16 cellular contexts compared by ENCODE assay signal in genomic region chr6:121592955-121593665, GRCh38.
DNase-seq lines count a peak whose midpoint lies in the region; ATAC-seq and TF ChIP-seq lines count a peak whose summit lies in the region.
"Had no signal": no experiment of that assay in that cellular context is flagged by ENCODE, and none has a peak within 500 bp of the region (broad histone marks: within the 10 kb centered on the region; RNA-seq: fewer than 3 reads in every experiment).

No MANE protein-coding gene starts in this region.

- peaks cover 11% of the 10 kb centered on the region for H3K4me1 Mint-ChIP-seq in GM23338
- H3K4me1 Mint-ChIP-seq in activated T-cell treated with anti-CD3 and anti-CD28 coated beads, Interleukin-2, amount 50 U/mL, for 24 hours (ENCODE audit: low read depth): no peaks in the 10 kb centered on the region
- H3K4me1 Mint-ChIP-seq in activated CD4-positive, alpha-beta T cell treated with anti-CD3 and anti-CD28 coated beads, Interleukin-2, amount 10 ng/mL, durations not matched to agents 24 days and 14 days: no peaks in the 10 kb centered on the region
- H3K4me1 Mint-ChIP-seq: activated naive CD8-positive, alpha-beta T cell treated with anti-CD3 and anti-CD28 coated beads, Interleukin-2, amount 10 ng/mL, durations not matched to agents 7 days and 5 days; IgD-negative memory B cell had no signal

- H3K27ac Mint-ChIP-seq in GM23338: no peak overlapping the region
- H3K27ac Mint-ChIP-seq in activated T-cell treated with anti-CD3 and anti-CD28 coated beads, Interleukin-2, amount 50 U/mL, for 24 hours: no peak overlapping the region
- no peak overlapping the region for H3K27ac Mint-ChIP-seq in activated CD4-positive, alpha-beta T cell treated with anti-CD3 and anti-CD28 coated beads, Interleukin-2, amount 10 ng/mL, durations not matched to agents 24 days and 14 days
- H3K27ac Mint-ChIP-seq: activated naive CD8-positive, alpha-beta T cell treated with anti-CD3 and anti-CD28 coated beads, Interleukin-2, amount 10 ng/mL, durations not matched to agents 7 days and 5 days; IgD-negative memory B cell had no signal

- intact Hi-C loops in sigmoid colon (cut with DNase I): no loop called here
- intact Hi-C loops in activated CD4-positive, alpha-beta T cell treated with anti-CD3 and anti-CD28 coated beads, Interleukin-2, amount 10 ng/mL, durations not matched to agents 24 days and 14 days (cut with micrococcal nuclease): no loop called here

- H4K20me1 ChIP-seq in GM23338 (replicated peaks; ENCODE audit: insufficient read depth): no peaks in the 10 kb centered on the region

- DNase-seq in GM23338 (ENCODE audit: low spot score) (no peak), NCI-H69 (lab: John Stamatoyannopoulos, UW) (peak; percentile 97), fibroblast of pulmonary artery (ENCODE audit: low read depth) (peak; percentile 25), sigmoid colon (no peak)
- DNase-seq in activated T-cell treated with anti-CD3 and anti-CD28 coated beads, Interleukin-2, amount 50 U/mL, for 24 hours: no peak
- no peak for DNase-seq in activated CD4-positive, alpha-beta T cell treated with anti-CD3 and anti-CD28 coated beads, Interleukin-2, amount 10 ng/mL, durations not matched to agents 24 days and 14 days
- DNase-seq: activated CD4-positive, CD25-positive, alpha-beta regulatory T cell treated with anti-CD3 and anti-CD28 coated beads, Interleukin-2, amount 50 U/mL, for 72 hours; activated naive CD8-positive, alpha-beta T cell treated with anti-CD3 and anti-CD28 coated beads, Interleukin-2, amount 10 ng/mL, durations not matched to agents 7 days and 5 days; activated T-cell treated with anti-CD3 and anti-CD28 coated beads for 4 hours; Calu3; cerebellar nuclear complex; NCI-H187 treated with DMSO at 0.1 percent for 48 hours; PC-3 had no signal

- H3K27me3 ChIP-seq in GM23338 (ENCODE audit: insufficient read depth) (no peaks in the 10 kb centered on the region), sigmoid colon (no peaks in the 10 kb centered on the region)

- no peaks in the 10 kb centered on the region for H3F3A ChIP-seq in GM23338 (replicated peaks; ENCODE audit: low read depth)

- TF ChIP-seq POLR2A in sigmoid colon (IDR thresholded peaks at IDR 0.05): no peak

- no peak overlapping the region for H3K4me3 Mint-ChIP-seq in GM23338
- no peak overlapping the region for H3K4me3 Mint-ChIP-seq in activated T-cell treated with anti-CD3 and anti-CD28 coated beads, Interleukin-2, amount 50 U/mL, for 24 hours
- H3K4me3 Mint-ChIP-seq in activated CD4-positive, alpha-beta T cell treated with anti-CD3 and anti-CD28 coated beads, Interleukin-2, amount 10 ng/mL, durations not matched to agents 24 days and 14 days: no peak overlapping the region
- H3K4me3 Mint-ChIP-seq: activated naive CD8-positive, alpha-beta T cell treated with anti-CD3 and anti-CD28 coated beads, Interleukin-2, amount 10 ng/mL, durations not matched to agents 7 days and 5 days had no signal

- TF ChIP-seq EP300 in sigmoid colon (IDR thresholded peaks at IDR 0.05): no peak

- ATAC-seq in GM23338 (no peak), HG02623 (IDR thresholded peaks at IDR 0.05; ENCODE audit: unreplicated experiment) (no peak), GM21737 (IDR thresholded peaks at IDR 0.05; ENCODE audit: unreplicated experiment) (no peak)
- ATAC-seq: PC-3 had no signal

- no peaks in the 10 kb centered on the region for H3K36me3 ChIP-seq in GM23338 (ENCODE audit: insufficient read depth)
- no peaks in the 10 kb centered on the region for H3K36me3 ChIP-seq in sigmoid colon

- H3K9me3 Mint-ChIP-seq in GM23338: no peaks in the 10 kb centered on the region
- no peaks in the 10 kb centered on the region for H3K9me3 Mint-ChIP-seq in activated T-cell treated with anti-CD3 and anti-CD28 coated beads, Interleukin-2, amount 50 U/mL, for 24 hours
- H3K9me3 Mint-ChIP-seq in activated CD4-positive, alpha-beta T cell treated with anti-CD3 and anti-CD28 coated beads, Interleukin-2, amount 10 ng/mL, durations not matched to agents 24 days and 14 days: no peaks in the 10 kb centered on the region

- H3K4me1 ChIP-seq in GM23338 (ENCODE audit: insufficient read depth) (no peaks in the 10 kb centered on the region), sigmoid colon (peaks cover 0 to 8% (median 4%) of the 10 kb centered on the region in 4 donors)

- WGBS in sigmoid colon, 2 donors: 63 to 71% methylated on average over 5 of the region's 5 CpGs

- H3K27me3 Mint-ChIP-seq in GM23338 (ENCODE audit: insufficient read depth, low read depth, poor library complexity): no peaks in the 10 kb centered on the region
- no peaks in the 10 kb centered on the region for H3K27me3 Mint-ChIP-seq in activated T-cell treated with anti-CD3 and anti-CD28 coated beads, Interleukin-2, amount 50 U/mL, for 24 hours
- H3K27me3 Mint-ChIP-seq in activated CD4-positive, alpha-beta T cell treated with anti-CD3 and anti-CD28 coated beads, Interleukin-2, amount 10 ng/mL, durations not matched to agents 24 days and 14 days: no peaks in the 10 kb centered on the region
- H3K27me3 Mint-ChIP-seq: activated naive CD8-positive, alpha-beta T cell treated with anti-CD3 and anti-CD28 coated beads, Interleukin-2, amount 10 ng/mL, durations not matched to agents 7 days and 5 days; IgD-negative memory B cell had no signal

- no peaks in the 10 kb centered on the region for H3K36me3 Mint-ChIP-seq in GM23338 (ENCODE audit: low read depth)
- H3K36me3 Mint-ChIP-seq in activated T-cell treated with anti-CD3 and anti-CD28 coated beads, Interleukin-2, amount 50 U/mL, for 24 hours (ENCODE audit: low read depth): no peaks in the 10 kb centered on the region
- no peaks in the 10 kb centered on the region for H3K36me3 Mint-ChIP-seq in activated CD4-positive, alpha-beta T cell treated with anti-CD3 and anti-CD28 coated beads, Interleukin-2, amount 10 ng/mL, durations not matched to agents 24 days and 14 days (ENCODE audit: low read depth)
- H3K36me3 Mint-ChIP-seq: activated naive CD8-positive, alpha-beta T cell treated with anti-CD3 and anti-CD28 coated beads, Interleukin-2, amount 10 ng/mL, durations not matched to agents 7 days and 5 days had no signal

- H3K79me2 ChIP-seq in GM23338 (replicated peaks; ENCODE audit: insufficient read depth): no peaks in the 10 kb centered on the region

- H3K9me3 ChIP-seq in sigmoid colon: no peaks in the 10 kb centered on the region

- H3K9me2 ChIP-seq in GM23338 (ENCODE audit: insufficient read depth): no peaks in the 10 kb centered on the region

- H3K4me3 ChIP-seq in GM23338: no peak overlapping the region
- no peak overlapping the region for H3K4me3 ChIP-seq in fibroblast of pulmonary artery (replicated peaks; ENCODE audit: low read depth, low read length)
- H3K4me3 ChIP-seq in sigmoid colon: no peak overlapping the region

- TF ChIP-seq CTCF in GM23338 (conservative IDR thresholded peaks at IDR 0.05; ENCODE audit: low read depth in 2 of 2) (no peak), fibroblast of pulmonary artery (IDR thresholded peaks at IDR 0.05; ENCODE audit: low read length, missing control alignments) (no peak), sigmoid colon (IDR thresholded peaks at IDR 0.05) (no peak)

- H3K27ac ChIP-seq in GM23338 (ENCODE audit: low read depth): no peak overlapping the region
- peak overlapping the region in 3 of 4 donors; percentile 18 to 63 (median 52) for H3K27ac ChIP-seq in sigmoid colon

- no peak overlapping the region for H3K4me2 ChIP-seq in GM23338

- peak overlapping the region; percentile 67; the same call in 1 of the 2 replicates for H2AFZ ChIP-seq in GM23338

TF ChIP-seq in GM23338, 12 proteins besides CTCF, POLR2A, EP300 and RAD21 (continues in another document):
- no peak for TF ChIP-seq REST (IDR thresholded peaks at IDR 0.05; ENCODE audit: unreplicated experiment)
- TF ChIP-seq NANOG (IDR thresholded peaks at IDR 0.05; ENCODE audit: borderline replicate concordance): no peak
- no peak for TF ChIP-seq ZNF114 (CRISPR knock-in tag; IDR thresholded peaks at IDR 0.05)
- TF ChIP-seq STAT1 (IDR thresholded peaks at IDR 0.05; ENCODE audit: unreplicated experiment): no peak
- no peak for TF ChIP-seq ZNF331 (CRISPR knock-in tag; IDR thresholded peaks at IDR 0.05; ENCODE audit: low read depth)
- TF ChIP-seq CREB1 (CRISPR knock-in tag; IDR thresholded peaks at IDR 0.05; ENCODE audit: low read depth): no peak

Comparison
In these comparisons a context has a peak if more than half of its experiments do, and no peak if none do; other contexts are left out.
1. DNase-seq: peak in NCI-H69 (single experiment) and fibroblast of pulmonary artery (single experiment); none in GM23338 (single experiment), sigmoid colon (single experiment), activated T-cell treated with anti-CD3 and anti-CD28 coated beads, Interleukin-2, amount 50 U/mL, for 24 hours (single experiment) and activated CD4-positive, alpha-beta T cell treated with anti-CD3 and anti-CD28 coated beads, Interleukin-2, amount 10 ng/mL, durations not matched to agents 24 days and 14 days (single experiment).